1 cellular context compared by ENCODE assay signal in the genomic region with DNA sequence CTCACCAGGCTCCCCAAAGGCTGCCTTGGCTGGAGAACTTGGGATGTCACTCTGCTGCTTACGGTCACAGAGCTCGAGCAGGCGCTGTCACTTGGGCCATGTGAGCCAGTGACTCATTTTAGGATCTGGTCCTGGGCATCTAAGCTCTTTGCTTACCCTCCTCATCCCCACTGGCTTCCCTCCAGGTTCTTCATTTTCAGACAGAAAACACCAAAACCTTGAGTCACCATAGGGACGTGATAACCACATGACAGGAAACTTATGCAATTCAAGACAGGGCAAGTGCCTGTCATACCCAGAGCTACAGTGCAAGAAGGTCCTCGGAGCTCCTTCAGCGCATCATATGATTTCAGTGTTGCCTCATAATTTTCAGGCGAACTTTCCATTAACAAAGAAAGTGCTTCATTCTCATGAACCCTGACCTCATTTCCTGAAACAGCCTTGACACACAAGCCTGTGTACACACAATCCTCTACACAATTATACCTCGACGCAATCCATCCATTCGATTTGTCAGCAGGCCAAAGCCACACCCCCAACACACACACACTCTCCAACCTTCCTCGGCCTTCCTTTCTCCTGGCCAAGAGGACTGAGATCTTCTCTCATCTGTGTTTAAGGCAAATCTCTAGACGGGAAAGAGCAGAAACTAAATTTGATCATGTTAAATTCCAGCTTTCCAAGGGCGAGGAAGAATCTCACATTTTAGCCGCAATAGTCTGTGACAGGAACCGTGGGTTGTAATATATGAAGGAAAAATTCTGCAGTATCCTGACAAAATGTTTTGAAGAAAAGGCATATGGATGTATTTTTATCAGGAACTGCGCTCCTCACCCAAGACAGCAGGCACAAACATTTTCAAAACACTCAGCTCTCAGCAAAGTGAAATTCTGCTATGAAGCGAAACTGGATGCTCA.
TF ChIP-seq lines count a peak whose summit lies in the region.

No MANE protein-coding gene starts in this region.

TF ChIP-seq in GM12878, 131 proteins besides CTCF, POLR2A, EP300 and RAD21 (continued from another document):
- TF ChIP-seq, protein P1, sequence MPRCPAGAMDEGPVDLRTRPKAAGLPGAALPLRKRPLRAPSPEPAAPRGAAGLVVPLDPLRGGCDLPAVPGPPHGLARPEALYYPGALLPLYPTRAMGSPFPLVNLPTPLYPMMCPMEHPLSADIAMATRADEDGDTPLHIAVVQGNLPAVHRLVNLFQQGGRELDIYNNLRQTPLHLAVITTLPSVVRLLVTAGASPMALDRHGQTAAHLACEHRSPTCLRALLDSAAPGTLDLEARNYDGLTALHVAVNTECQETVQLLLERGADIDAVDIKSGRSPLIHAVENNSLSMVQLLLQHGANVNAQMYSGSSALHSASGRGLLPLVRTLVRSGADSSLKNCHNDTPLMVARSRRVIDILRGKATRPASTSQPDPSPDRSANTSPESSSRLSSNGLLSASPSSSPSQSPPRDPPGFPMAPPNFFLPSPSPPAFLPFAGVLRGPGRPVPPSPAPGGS (IDR thresholded peaks at IDR 0.05; ENCODE audit: borderline replicate concordance, insufficient read depth, low read depth, low read length, poor library complexity, severe bottlenecking), result peak; percentile 8
- TF ChIP-seq ETV6 (conservative IDR thresholded peaks at IDR 0.05 in 1 of 2, IDR thresholded peaks at IDR 0.05 in 1 of 2; ENCODE audit: borderline replicate concordance in 1 of 2, low read depth in 1 of 2) (peak in 1 of 2 experiments; percentile 71; a peak in 2 of 4 replicates), IKZF1 (conservative IDR thresholded peaks at IDR 0.05) (peak; percentile 70; the same call in 1 of the 2 replicates), ESRRA (IDR thresholded peaks at IDR 0.05; ENCODE audit: low read length) (no peak), EED (IDR thresholded peaks at IDR 0.05; ENCODE audit: low read depth) (peak; percentile 84), HCFC1 (IDR thresholded peaks at IDR 0.05; ENCODE audit: low read length) (no peak), NFIC (IDR thresholded peaks at IDR 0.05; ENCODE audit: low read depth, low read length) (peak; percentile 73; the same call in 1 of the 2 replicates), JUND (IDR thresholded peaks at IDR 0.05; ENCODE audit: low read depth, low read length) (peak; percentile 66; the same call in 1 of the 2 replicates), BHLHE40 (IDR thresholded peaks at IDR 0.05; ENCODE audit: borderline replicate concordance in 1 of 2, low read depth in 2 of 2, low read length in 1 of 2) (peak; percentile 52 to 68; a peak in 2 of 4 replicates), CHD2 (IDR thresholded peaks at IDR 0.05; ENCODE audit: borderline replicate concordance, low read depth, low read length) (no peak), NR2C2 (IDR thresholded peaks at IDR 0.05; ENCODE audit: borderline replicate concordance, control insufficient read depth, insufficient read length, low read depth) (no peak), KAT2A (conservative IDR thresholded peaks at IDR 0.05; ENCODE audit: control insufficient read depth, low read depth, low read length) (no peak), TCF7 (IDR thresholded peaks at IDR 0.05; ENCODE audit: borderline replicate concordance) (peak; percentile 86), WRNIP1 (IDR thresholded peaks at IDR 0.05; ENCODE audit: borderline replicate concordance, low read depth, low read length) (0 out of 2 replicates have a peak, but pooled peaks have one; percentile 61), SUZ12 (IDR thresholded peaks at IDR 0.05; ENCODE audit: unreplicated experiment) (no peak), CREB1 (IDR thresholded peaks at IDR 0.05; ENCODE audit: low read depth) (peak; percentile 92), MXI1 (IDR thresholded peaks at IDR 0.05; ENCODE audit: low read depth, low read length) (peak; percentile 55; the same call in 1 of the 2 replicates)
- TF ChIP-seq, protein P2, sequence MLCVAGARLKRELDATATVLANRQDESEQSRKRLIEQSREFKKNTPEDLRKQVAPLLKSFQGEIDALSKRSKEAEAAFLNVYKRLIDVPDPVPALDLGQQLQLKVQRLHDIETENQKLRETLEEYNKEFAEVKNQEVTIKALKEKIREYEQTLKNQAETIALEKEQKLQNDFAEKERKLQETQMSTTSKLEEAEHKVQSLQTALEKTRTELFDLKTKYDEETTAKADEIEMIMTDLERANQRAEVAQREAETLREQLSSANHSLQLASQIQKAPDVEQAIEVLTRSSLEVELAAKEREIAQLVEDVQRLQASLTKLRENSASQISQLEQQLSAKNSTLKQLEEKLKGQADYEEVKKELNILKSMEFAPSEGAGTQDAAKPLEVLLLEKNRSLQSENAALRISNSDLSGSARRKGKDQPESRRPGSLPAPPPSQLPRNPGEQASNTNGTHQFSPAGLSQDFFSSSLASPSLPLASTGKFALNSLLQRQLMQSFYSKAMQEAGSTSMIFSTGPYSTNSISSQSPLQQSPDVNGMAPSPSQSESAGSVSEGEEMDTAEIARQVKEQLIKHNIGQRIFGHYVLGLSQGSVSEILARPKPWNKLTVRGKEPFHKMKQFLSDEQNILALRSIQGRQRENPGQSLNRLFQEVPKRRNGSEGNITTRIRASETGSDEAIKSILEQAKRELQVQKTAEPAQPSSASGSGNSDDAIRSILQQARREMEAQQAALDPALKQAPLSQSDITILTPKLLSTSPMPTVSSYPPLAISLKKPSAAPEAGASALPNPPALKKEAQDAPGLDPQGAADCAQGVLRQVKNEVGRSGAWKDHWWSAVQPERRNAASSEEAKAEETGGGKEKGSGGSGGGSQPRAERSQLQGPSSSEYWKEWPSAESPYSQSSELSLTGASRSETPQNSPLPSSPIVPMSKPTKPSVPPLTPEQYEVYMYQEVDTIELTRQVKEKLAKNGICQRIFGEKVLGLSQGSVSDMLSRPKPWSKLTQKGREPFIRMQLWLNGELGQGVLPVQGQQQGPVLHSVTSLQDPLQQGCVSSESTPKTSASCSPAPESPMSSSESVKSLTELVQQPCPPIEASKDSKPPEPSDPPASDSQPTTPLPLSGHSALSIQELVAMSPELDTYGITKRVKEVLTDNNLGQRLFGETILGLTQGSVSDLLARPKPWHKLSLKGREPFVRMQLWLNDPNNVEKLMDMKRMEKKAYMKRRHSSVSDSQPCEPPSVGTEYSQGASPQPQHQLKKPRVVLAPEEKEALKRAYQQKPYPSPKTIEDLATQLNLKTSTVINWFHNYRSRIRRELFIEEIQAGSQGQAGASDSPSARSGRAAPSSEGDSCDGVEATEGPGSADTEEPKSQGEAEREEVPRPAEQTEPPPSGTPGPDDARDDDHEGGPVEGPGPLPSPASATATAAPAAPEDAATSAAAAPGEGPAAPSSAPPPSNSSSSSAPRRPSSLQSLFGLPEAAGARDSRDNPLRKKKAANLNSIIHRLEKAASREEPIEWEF (IDR thresholded peaks at IDR 0.05; ENCODE audit: insufficient replicate concordance, low read depth, low read length), result no peak
- TF ChIP-seq, protein P3, sequence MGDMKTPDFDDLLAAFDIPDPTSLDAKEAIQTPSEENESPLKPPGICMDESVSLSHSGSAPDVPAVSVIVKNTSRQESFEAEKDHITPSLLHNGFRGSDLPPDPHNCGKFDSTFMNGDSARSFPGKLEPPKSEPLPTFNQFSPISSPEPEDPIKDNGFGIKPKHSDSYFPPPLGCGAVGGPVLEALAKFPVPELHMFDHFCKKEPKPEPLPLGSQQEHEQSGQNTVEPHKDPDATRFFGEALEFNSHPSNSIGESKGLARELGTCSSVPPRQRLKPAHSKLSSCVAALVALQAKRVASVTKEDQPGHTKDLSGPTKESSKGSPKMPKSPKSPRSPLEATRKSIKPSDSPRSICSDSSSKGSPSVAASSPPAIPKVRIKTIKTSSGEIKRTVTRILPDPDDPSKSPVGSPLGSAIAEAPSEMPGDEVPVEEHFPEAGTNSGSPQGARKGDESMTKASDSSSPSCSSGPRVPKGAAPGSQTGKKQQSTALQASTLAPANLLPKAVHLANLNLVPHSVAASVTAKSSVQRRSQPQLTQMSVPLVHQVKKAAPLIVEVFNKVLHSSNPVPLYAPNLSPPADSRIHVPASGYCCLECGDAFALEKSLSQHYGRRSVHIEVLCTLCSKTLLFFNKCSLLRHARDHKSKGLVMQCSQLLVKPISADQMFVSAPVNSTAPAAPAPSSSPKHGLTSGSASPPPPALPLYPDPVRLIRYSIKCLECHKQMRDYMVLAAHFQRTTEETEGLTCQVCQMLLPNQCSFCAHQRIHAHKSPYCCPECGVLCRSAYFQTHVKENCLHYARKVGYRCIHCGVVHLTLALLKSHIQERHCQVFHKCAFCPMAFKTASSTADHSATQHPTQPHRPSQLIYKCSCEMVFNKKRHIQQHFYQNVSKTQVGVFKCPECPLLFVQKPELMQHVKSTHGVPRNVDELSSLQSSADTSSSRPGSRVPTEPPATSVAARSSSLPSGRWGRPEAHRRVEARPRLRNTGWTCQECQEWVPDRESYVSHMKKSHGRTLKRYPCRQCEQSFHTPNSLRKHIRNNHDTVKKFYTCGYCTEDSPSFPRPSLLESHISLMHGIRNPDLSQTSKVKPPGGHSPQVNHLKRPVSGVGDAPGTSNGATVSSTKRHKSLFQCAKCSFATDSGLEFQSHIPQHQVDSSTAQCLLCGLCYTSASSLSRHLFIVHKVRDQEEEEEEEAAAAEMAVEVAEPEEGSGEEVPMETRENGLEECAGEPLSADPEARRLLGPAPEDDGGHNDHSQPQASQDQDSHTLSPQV (IDR thresholded peaks at IDR 0.05), result no peak
- TF ChIP-seq, protein P4, sequence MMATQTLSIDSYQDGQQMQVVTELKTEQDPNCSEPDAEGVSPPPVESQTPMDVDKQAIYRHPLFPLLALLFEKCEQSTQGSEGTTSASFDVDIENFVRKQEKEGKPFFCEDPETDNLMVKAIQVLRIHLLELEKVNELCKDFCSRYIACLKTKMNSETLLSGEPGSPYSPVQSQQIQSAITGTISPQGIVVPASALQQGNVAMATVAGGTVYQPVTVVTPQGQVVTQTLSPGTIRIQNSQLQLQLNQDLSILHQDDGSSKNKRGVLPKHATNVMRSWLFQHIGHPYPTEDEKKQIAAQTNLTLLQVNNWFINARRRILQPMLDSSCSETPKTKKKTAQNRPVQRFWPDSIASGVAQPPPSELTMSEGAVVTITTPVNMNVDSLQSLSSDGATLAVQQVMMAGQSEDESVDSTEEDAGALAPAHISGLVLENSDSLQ (IDR thresholded peaks at IDR 0.05), result peak; percentile 89
TF ChIP-seq in GM12878: peak in this region for 43.
